Comparison of ENCODE assay signal across 19 cellular contexts in genomic region chr14:30569216-30569902, GRCh38. TPM values are rescaled to one million over a fixed set of nuclear protein-coding genes. Genes with fewer than 3 reads are reported as not detected.
DNase-seq lines count a peak whose midpoint lies in the region; ATAC-seq, FAIRE-seq and TF ChIP-seq lines count a peak whose summit lies in the region.
"Had no signal": no experiment of that assay in that cellular context is flagged by ENCODE, and none has a peak within 500 bp of the region (broad histone marks: within the 10 kb centered on the region; RNA-seq: fewer than 3 reads in every experiment).

No MANE protein-coding gene starts in this region.

- no peaks in the 10 kb centered on the region for H3K27me3 ChIP-seq in Panc1 (ENCODE audit: control insufficient read depth, insufficient read depth, low read length)
- H3K27me3 ChIP-seq: Peyer's patch had no signal

- no TSS peak for BruUV-seq in Panc1 (replicated peaks; lab: Mats Ljungman, UMichigan)

- ATAC-seq in A549 (peak; percentile 24 to 44; a peak in 3 of 6 replicates), Panc1 (no peak), GM18867 (IDR thresholded peaks at IDR 0.05; ENCODE audit: unreplicated experiment) (no peak), GM18520 (IDR thresholded peaks at IDR 0.05; ENCODE audit: unreplicated experiment) (no peak)
- ATAC-seq: activated CD4-positive, alpha-beta T cell treated with anti-CD3 and anti-CD28 coated beads for 36 hours; activated naive CD8-positive, alpha-beta T cell treated with anti-CD3 and anti-CD28 coated beads, Interleukin-2, amount 50 U/mL, for 24 hours; activated T-helper 17 cell treated with anti-CD3 and anti-CD28 coated beads, Interleukin-2, amount 50 U/mL, for 72 hours; left cardiac atrium had no signal

- no peak for TF ChIP-seq RAD21 in A549 (conservative IDR thresholded peaks at IDR 0.05 in 1 of 2, IDR thresholded peaks at IDR 0.05 in 1 of 2)

- CTCF ChIA-PET in A549 (lab: Yijun Ruan, JAX) (interaction anchor here (1.1 kb wide), 1 partner anchor 13 kb away, joined by 3 read pairs; no protein-coding TSS in a partner anchor), Panc1 (lab: Charles Lee) (no interaction called here)

- H3K36me3 ChIP-seq in Panc1 (ENCODE audit: control insufficient read depth, insufficient read depth, low read length) = no peaks in the 10 kb centered on the region
- H3K36me3 ChIP-seq: Peyer's patch, thoracic aorta had no signal

- POLR2A ChIA-PET in A549 (lab: Yijun Ruan, JAX) (no interaction called here), Panc1 (lab: Charles Lee) (no interaction called here)

- TF ChIP-seq POLR2A in A549 (IDR thresholded peaks at IDR 0.05; ENCODE audit: low read length) = no peak

- no peak overlapping the region for H3K4me3 ChIP-seq in A549
- H3K4me3 ChIP-seq in Panc1 (ENCODE audit: low read depth in 2 of 2, low read length in 2 of 2) = no peak overlapping the region
- H3K4me3 ChIP-seq in fibroblast of the aortic adventitia (ENCODE audit: low read depth, low read length) = no peak overlapping the region
- H3K4me3 ChIP-seq: Peyer's patch, SK-N-MC, thoracic aorta had no signal

- DNase-seq in A549 (ENCODE audit: low read depth in 1 of 2, low spot score in 1 of 2) (no peak), ELF-1 (ENCODE audit: low read depth, low spot score) (peak; percentile 14), Panc1 (ENCODE audit: low read depth, low spot score) (no peak), fibroblast of the aortic adventitia (ENCODE audit: low read depth) (peak; percentile 49), posterior vena cava (ENCODE audit: low spot score) (no peak), A172 (ENCODE audit: low spot score) (no peak)
- DNase-seq: activated CD4-positive, alpha-beta T cell treated with anti-CD3 and anti-CD28 coated beads for 36 hours; activated naive CD8-positive, alpha-beta T cell treated with anti-CD3 and anti-CD28 coated beads, Interleukin-2, amount 50 U/mL, for 24 hours; Karpas-422; left cardiac atrium; NCI-H1105 treated with DMSO at 0.1 percent for 48 hours; NCI-H748 treated with DMSO at 0.1 percent for 48 hours; Peyer's patch had no signal

- TF ChIP-seq CTCF in A549 (IDR thresholded peaks at IDR 0.05) = no peak
- no peak for TF ChIP-seq CTCF in Panc1 (IDR thresholded peaks at IDR 0.05)
- no peak for TF ChIP-seq CTCF in fibroblast of the aortic adventitia (IDR thresholded peaks at IDR 0.05; ENCODE audit: insufficient read depth, low read length)

- in situ Hi-C loops in Panc1 (cut with HindIII; ENCODE audit: low pct_unique_long_range_greater_than_20kb, low sequenced_read_pairs) = no loop called here

- H3K4me2 ChIP-seq in A549 = peak overlapping the region; percentile 36

- no peak for TF ChIP-seq EP300 in A549 (IDR thresholded peaks at IDR 0.05)

- H3K9me3 ChIP-seq in A549 = no peaks in the 10 kb centered on the region
- H3K9me3 ChIP-seq in Panc1 (ENCODE audit: control insufficient read depth, insufficient read depth, low read depth, low read length) = no peaks in the 10 kb centered on the region
- H3K9me3 ChIP-seq: Peyer's patch, thoracic aorta had no signal

- H3K4me1 ChIP-seq in A549 = peaks cover 49% of the 10 kb centered on the region
- peaks cover 13% of the 10 kb centered on the region for H3K4me1 ChIP-seq in Panc1 (ENCODE audit: control insufficient read depth, insufficient read depth, low read length)
- H3K4me1 ChIP-seq: Peyer's patch had no signal

- intact Hi-C loops in Panc1 (cut with micrococcal nuclease; ENCODE audit: unreplicated experiment) (no loop called here), posterior vena cava (cut with DNase I) (no loop called here)

- WGBS in A549 (ENCODE audit: missing lambda C conversion rate) = 42% methylated on average over 2 of the region's 2 CpGs

- no peak for FAIRE-seq in A549 (lab: Jason Lieb, UNC)
- FAIRE-seq: frontal cortex had no signal

- H3K27ac ChIP-seq in A549 (no peak overlapping the region), Panc1 (ENCODE audit: low read length) (peak overlapping the region; percentile 17; the same call in 1 of the 2 replicates)
- H3K27ac ChIP-seq: Peyer's patch, SK-N-MC, thoracic aorta had no signal

TF ChIP-seq in A549, 52 proteins besides CTCF, POLR2A, EP300 and RAD21 (continues in another document):
- TF ChIP-seq MYC (IDR thresholded peaks at IDR 0.05; ENCODE audit: borderline replicate concordance, low read length) (no peak), PBX3 (IDR thresholded peaks at IDR 0.05) (no peak), EHMT2 (IDR thresholded peaks at IDR 0.05; ENCODE audit: low read depth) (no peak), CHD2 (IDR thresholded peaks at IDR 0.05; ENCODE audit: low read length, partially characterized antibody) (no peak), MAFK (IDR thresholded peaks at IDR 0.05; ENCODE audit: partially characterized antibody) (no peak), FOSL2 (IDR thresholded peaks at IDR 0.05) (no peak), FOSL2 (CRISPR knock-in tag; IDR thresholded peaks at IDR 0.05) (no peak), ELK1 (IDR thresholded peaks at IDR 0.05; ENCODE audit: low read depth, low read length) (no peak), POLR2AphosphoS2 (conservative IDR thresholded peaks at IDR 0.05; ENCODE audit: low read length) (no peak), RNF2 (IDR thresholded peaks at IDR 0.05; ENCODE audit: borderline replicate concordance, low read depth) (no peak), TP53 (CRISPR knock-in tag; IDR thresholded peaks at IDR 0.05) (no peak), HMGXB4 (CRISPR knock-in tag; IDR thresholded peaks at IDR 0.05; ENCODE audit: borderline replicate concordance) (no peak)
- TF ChIP-seq, protein P1, sequence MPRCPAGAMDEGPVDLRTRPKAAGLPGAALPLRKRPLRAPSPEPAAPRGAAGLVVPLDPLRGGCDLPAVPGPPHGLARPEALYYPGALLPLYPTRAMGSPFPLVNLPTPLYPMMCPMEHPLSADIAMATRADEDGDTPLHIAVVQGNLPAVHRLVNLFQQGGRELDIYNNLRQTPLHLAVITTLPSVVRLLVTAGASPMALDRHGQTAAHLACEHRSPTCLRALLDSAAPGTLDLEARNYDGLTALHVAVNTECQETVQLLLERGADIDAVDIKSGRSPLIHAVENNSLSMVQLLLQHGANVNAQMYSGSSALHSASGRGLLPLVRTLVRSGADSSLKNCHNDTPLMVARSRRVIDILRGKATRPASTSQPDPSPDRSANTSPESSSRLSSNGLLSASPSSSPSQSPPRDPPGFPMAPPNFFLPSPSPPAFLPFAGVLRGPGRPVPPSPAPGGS (IDR thresholded peaks at IDR 0.05) = no peak

RNA-seq across cellular contexts. Expression of gene G2E3, which starts 10.4 kb away (rescaled TPM):
- 20.5 and 27.9 TPM in 2 replicates for polyA plus RNA-seq in A549 (2011; rRNA removed)
- 4.5 and 5.2 TPM in 2 replicates for polyA plus RNA-seq in A549 (2012; cell fraction: cytosol; rRNA removed)
- 3.2 and 6.7 TPM in 2 replicates for polyA plus RNA-seq in A549 (2012; cell fraction: nucleus; rRNA removed)
- 18.0 to 22.1 TPM (median 18.2 TPM) in 3 replicates for polyA plus RNA-seq in A549 (2017; fragmentation: RNase III; extraction: RNeasy Plus Mini Kit Qiagen cat#74134 plus additional on column Dnase treatment)
- 8.0 and 11.5 TPM in 2 replicates for polyA minus RNA-seq in A549 (2011; rRNA and poly(A)+ RNA removed)
- total RNA-seq in Panc1 (2021; ENCODE audit: unreplicated experiment) = 27.5 TPM
- polyA plus RNA-seq in Panc1 (2012; ENCODE audit: insufficient read length) = 8.8 TPM
- 24.8 and 43.9 TPM in 2 replicates for total RNA-seq in fibroblast of the aortic adventitia (ENCODE audit: low replicate concordance)
- total RNA-seq in posterior vena cava = 10 to 100 TPM; 13.7 to 15.2 TPM
- total RNA-seq in A172 (2014; rRNA removed; shearing (Covaris generic)) = 18.9 and 43.8 TPM in 2 replicates

RNA-seq across cellular contexts. Expression of gene SCFD1, which starts 52.8 kb away (rescaled TPM):
- polyA plus RNA-seq in A549 (2011; rRNA removed) (107 and 158 TPM in 2 replicates), A549 (2017; fragmentation: RNase III; extraction: RNeasy Plus Mini Kit Qiagen cat#74134 plus additional on column Dnase treatment) (52.1 to 54.6 TPM (median 54.0 TPM) in 3 replicates)
- polyA plus RNA-seq in A549 (2012; cell fraction: cytosol; rRNA removed) = 19.3 and 20.6 TPM in 2 replicates
- polyA plus RNA-seq in A549 (2012; cell fraction: nucleus; rRNA removed) = 10.4 and 18.1 TPM in 2 replicates
- polyA minus RNA-seq in A549 (2011; rRNA and poly(A)+ RNA removed) = 36.1 and 46.5 TPM in 2 replicates
- total RNA-seq in Panc1 (2021; ENCODE audit: unreplicated experiment) (43.8 TPM), fibroblast of the aortic adventitia (ENCODE audit: low replicate concordance) (103 and 125 TPM in 2 replicates), posterior vena cava (10 to 100 TPM; 73.8 to 82.9 TPM)
- polyA plus RNA-seq in Panc1 (2012; ENCODE audit: insufficient read length) = 17.4 TPM
- total RNA-seq in A172 (2014; rRNA removed; shearing (Covaris generic)) = 50.0 and 60.6 TPM in 2 replicates

Comparison
In these comparisons a context has a peak if more than half of its experiments do, and no peak if none do; other contexts are left out.
1. ATAC-seq: peak in A549 (2 of 2); none in Panc1 (single experiment), GM18867 (single experiment) and GM18520 (single experiment).
2. DNase-seq: peak in ELF-1 (single experiment) and fibroblast of the aortic adventitia (single experiment); none in A549 (0 of 2), Panc1 (single experiment), posterior vena cava (single experiment) and A172 (single experiment).